Comparison of ENCODE assay signal across 1 cellular context in the genomic region with DNA sequence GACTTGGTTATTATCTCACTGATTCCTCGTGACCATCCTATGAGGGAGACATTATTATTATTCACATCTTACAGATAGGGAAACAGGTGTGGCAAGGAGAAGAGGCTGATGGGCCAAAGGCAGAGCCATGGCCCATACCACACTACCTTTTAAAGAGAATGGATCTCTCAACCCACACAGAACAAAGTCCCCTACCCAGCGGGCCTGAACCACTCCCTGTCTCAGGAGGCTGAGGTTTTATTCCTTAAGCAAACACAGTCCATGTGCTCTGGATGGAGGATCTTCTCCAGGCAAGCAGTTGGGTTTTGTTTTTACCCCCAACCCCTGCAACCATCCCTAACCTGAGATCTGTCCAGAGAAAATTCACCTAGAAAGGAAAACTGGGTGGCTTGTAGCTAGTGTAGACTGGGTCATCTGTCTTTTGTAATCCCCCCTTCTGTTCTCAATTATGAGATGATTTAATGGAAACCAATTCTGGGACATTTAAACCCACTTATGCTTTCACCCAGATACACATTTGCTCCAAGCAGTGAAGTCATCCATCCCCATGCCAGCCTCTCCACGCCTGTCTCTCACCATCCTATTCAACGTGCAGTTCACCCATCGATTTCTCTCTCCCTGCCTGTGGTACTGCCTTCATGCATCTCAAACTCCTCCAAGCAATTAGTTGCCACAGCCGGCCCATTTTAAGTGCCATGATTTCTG.
A peak's percentile ranks its signal among the peaks of the same experiment; 100 is the strongest.
TF ChIP-seq lines count a peak whose summit lies in the region.

No MANE protein-coding gene starts in this region.

TF ChIP-seq in K562, 482 proteins besides CTCF, POLR2A, EP300 and RAD21:
- TF ChIP-seq, protein P1, sequence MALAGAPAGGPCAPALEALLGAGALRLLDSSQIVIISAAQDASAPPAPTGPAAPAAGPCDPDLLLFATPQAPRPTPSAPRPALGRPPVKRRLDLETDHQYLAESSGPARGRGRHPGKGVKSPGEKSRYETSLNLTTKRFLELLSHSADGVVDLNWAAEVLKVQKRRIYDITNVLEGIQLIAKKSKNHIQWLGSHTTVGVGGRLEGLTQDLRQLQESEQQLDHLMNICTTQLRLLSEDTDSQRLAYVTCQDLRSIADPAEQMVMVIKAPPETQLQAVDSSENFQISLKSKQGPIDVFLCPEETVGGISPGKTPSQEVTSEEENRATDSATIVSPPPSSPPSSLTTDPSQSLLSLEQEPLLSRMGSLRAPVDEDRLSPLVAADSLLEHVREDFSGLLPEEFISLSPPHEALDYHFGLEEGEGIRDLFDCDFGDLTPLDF (CRISPR knock-in tag; IDR thresholded peaks at IDR 0.05) = 0 out of 2 replicates have a peak, but pooled peaks have one; percentile 38
- TF ChIP-seq HMGXB4 (CRISPR knock-in tag; IDR thresholded peaks at IDR 0.05) (0 out of 2 replicates have a peak, but pooled peaks have one; percentile 4), TEAD4 (IDR thresholded peaks at IDR 0.05; ENCODE audit: low read length) (no peak), TEAD4 (CRISPR knock-in tag; IDR thresholded peaks at IDR 0.05; ENCODE audit: borderline replicate concordance) (no peak), IRF2 (CRISPR knock-in tag; IDR thresholded peaks at IDR 0.05) (no peak)
